ENCODE assay signal across 8 cellular contexts in genomic region chr21:41817228-41817627, GRCh38. TPM values are rescaled to one million over a fixed set of nuclear protein-coding genes. Genes with fewer than 3 reads are reported as not detected.
DNase-seq lines count a peak whose midpoint lies in the region; ATAC-seq and TF ChIP-seq lines count a peak whose summit lies in the region.

No MANE protein-coding gene starts in this region.

- no peaks in the 10 kb centered on the region for H3K36me3 ChIP-seq in ovary

- CTCF ChIA-PET in HEK293T (lab: Yijun Ruan, JAX): interaction anchor here (0.6 to 2.4 kb wide), 19 partner anchors 8 to 534 kb away, joined by 3 to 35 read pairs (median 4); no protein-coding TSS in a partner anchor

- POLR2A ChIA-PET in HEK293T (lab: Yijun Ruan, JAX): interaction anchor here (1.0 kb wide), 1 partner anchor 31 kb away, joined by 3 read pairs; no protein-coding TSS in a partner anchor

- H3K4me3 ChIP-seq in ovary: no peak overlapping the region

- no peaks in the 10 kb centered on the region for H3K27me3 ChIP-seq in ovary

- intact Hi-C loops in ovary (cut with DNase I): loop anchor here in 3 of 4 donors (5.0 to 10.0 kb wide), 6 partner anchors 58 to 532 kb away; partner anchors contain the start of gene PRDM15 (in 1 of the 3)

- 6 to 11% (median 10%) methylated on average over 3 of the region's 3 CpGs for WGBS in ovary, 3 donors

- no peak for ATAC-seq in HG02973 (IDR thresholded peaks at IDR 0.05; ENCODE audit: unreplicated experiment)

- TF ChIP-seq CTCF in ovary (IDR thresholded peaks at IDR 0.05): peak; percentile 42 to 47 (median 42)

- TF ChIP-seq POLR2A in ovary (IDR thresholded peaks at IDR 0.05): no peak

- H3K9me3 ChIP-seq in ovary: no peaks in the 10 kb centered on the region

- TF ChIP-seq EP300 in ovary (IDR thresholded peaks at IDR 0.05): no peak

- no peak overlapping the region for H3K27ac ChIP-seq in ovary

- no peaks in the 10 kb centered on the region for H3K4me1 ChIP-seq in ovary (ENCODE audit: insufficient read depth)

- peak; percentile 55 for DNase-seq in DMS79 (lab: John Stamatoyannopoulos, UW)
- peak; percentile 75 for DNase-seq in HEK293T (ENCODE audit: extremely low spot score)
- peak; percentile 10 for DNase-seq in NCI-H345 treated with DMSO at 0.1 percent for 48 hours (lab: John Stamatoyannopoulos, UW; ENCODE audit: unreplicated experiment)
- peak; percentile 40 to 49 for DNase-seq in activated T-cell treated with anti-CD3 and anti-CD28 coated beads, Interleukin-2, amount 50 U/mL, for 48 hours
- peak; percentile 35 for DNase-seq in globus pallidus (ENCODE audit: low spot score)
- DNase-seq in ovary: peak; percentile 40 to 74 (median 58)
- DNase-seq in effector CD4-positive, alpha-beta T cell: no peak

TF ChIP-seq in HEK293T, 16 proteins besides CTCF, POLR2A, EP300 and RAD21:
- TF ChIP-seq HDGF (IDR thresholded peaks at IDR 0.05; ENCODE audit: borderline replicate concordance) (no peak), TARDBP (IDR thresholded peaks at IDR 0.05) (no peak), LEF1 (IDR thresholded peaks at IDR 0.05; ENCODE audit: borderline replicate concordance) (no peak), SUZ12 (IDR thresholded peaks at IDR 0.05) (no peak), BHLHE40 (IDR thresholded peaks at IDR 0.05; ENCODE audit: borderline replicate concordance) (no peak), FOXA1 (IDR thresholded peaks at IDR 0.05) (no peak)

RNA-seq across cellular contexts. Expression of gene RIPK4, which starts 50.4 kb away (rescaled TPM):
- total RNA-seq in ovary: 10 to 100 TPM in 1 of 7 donors, 1 to 10 TPM in 3, under 1 TPM in 3; 0.08 to 12.4 (median 1.5) TPM
- polyA plus RNA-seq in ovary: under 1 TPM; 0.08 to 0.10 TPM
